Comparison of ENCODE assay signal across 20 cellular contexts in the genomic region with DNA sequence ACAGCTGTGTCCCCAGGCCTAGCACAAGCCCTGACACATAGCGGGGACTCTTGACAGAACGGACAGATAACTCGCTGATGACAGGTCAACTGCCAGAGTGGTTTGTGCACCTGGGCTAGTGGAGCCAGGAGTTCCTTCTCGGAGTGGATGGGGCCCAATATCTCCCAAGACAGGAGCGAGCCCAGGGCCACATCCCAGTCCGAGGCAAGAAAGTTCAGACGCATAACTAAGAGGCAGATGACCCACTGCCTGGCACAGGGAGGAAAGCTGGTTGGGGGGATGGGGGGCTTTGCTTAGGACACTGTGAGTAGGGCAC.
"Had no signal": no experiment of that assay in that cellular context is flagged by ENCODE, and none has a peak within 500 bp of the region (broad histone marks: within the 10 kb centered on the region; RNA-seq: fewer than 3 reads in every experiment).

No MANE protein-coding gene starts in this region.

- DNase-seq: colonic mucosa; effector CD8-positive, alpha-beta T cell; endodermal cell; foreskin fibroblast; heart left ventricle; kidney glomerular epithelial cell; left ventricle myocardium superior; mesenchymal stem cell; midbrain; naive thymus-derived CD4-positive, alpha-beta T cell; sigmoid colon; stimulated activated CD4-positive, alpha-beta T cell treated with anti-CD3 and anti-CD28 coated beads, Interleukin-4, amount 100 ng/mL, for 4 hours; thyroid gland had no signal

- ATAC-seq: esophagus mucosa; gastroesophageal sphincter; heart left ventricle; left ventricle myocardium superior; naive thymus-derived CD4-positive, alpha-beta T cell; stimulated activated memory B cell treated with anti-CD40 and anti-IgM and Interleukin-4, amounts not matched to agents 10 μg/mL and 1 μg/mL and 100 μg/mL, for 72 hours had no signal

- H3K4me1 ChIP-seq: colonic mucosa, gastroesophageal sphincter, heart left ventricle, neural progenitor cell, parathyroid adenoma, sigmoid colon, thyroid gland had no signal

- H3K27me3 ChIP-seq: colonic mucosa, gastroesophageal sphincter, heart left ventricle, hepatocyte, neural progenitor cell, sigmoid colon, thyroid gland had no signal

- H3K36me3 ChIP-seq: colonic mucosa, gastroesophageal sphincter, heart left ventricle, neural progenitor cell, sigmoid colon, thyroid gland had no signal

- H3K9me3 ChIP-seq: colonic mucosa, thyroid gland had no signal

- H3K27ac ChIP-seq: colonic mucosa, epithelial cell of prostate, gastroesophageal sphincter, heart left ventricle, hepatocyte, neural progenitor cell, parathyroid adenoma, sigmoid colon, thyroid gland had no signal

- H2AFZ ChIP-seq: hepatocyte, neural progenitor cell, parathyroid adenoma had no signal

- H3K79me2 ChIP-seq: hepatocyte, parathyroid adenoma had no signal

- H3K4me3 ChIP-seq: colonic mucosa, gastroesophageal sphincter, heart left ventricle, hepatocyte, neural progenitor cell, sigmoid colon, thyroid gland had no signal

- H3K9ac ChIP-seq: neural progenitor cell, parathyroid adenoma had no signal

- H3K4me2 ChIP-seq: hepatocyte, neural progenitor cell had no signal
